8 cellular contexts compared by ENCODE assay signal in the genomic region with DNA sequence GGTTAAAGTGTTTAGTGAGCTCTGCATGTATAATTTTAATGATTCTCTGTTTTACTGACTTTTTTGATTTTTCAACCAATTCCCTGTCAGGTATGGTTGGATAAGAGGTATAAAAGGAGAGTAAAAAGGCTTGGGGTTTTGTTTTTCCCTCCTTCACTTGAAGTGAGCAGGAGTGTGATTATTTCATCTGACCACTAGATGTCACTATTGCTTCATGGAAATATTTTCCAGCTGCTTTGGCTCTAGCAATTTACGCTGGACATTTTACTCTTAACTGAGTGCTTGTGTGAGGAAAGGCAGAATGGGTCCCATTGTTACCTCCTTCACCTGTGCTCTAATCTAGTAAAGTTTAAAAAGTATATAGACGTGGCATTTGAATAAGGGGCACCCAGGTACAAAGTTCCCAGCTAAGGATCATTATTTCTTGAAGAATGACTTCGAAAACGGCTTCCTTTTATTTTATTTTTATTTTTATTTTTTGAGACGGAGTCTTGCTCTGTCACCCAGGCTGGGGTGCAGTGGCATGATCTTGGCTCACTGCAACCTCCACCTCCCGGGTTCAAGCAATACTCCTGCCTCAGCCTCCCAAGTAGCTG.
A peak's percentile ranks its signal among the peaks of the same experiment; 100 is the strongest.
DNase-seq lines count a peak whose midpoint lies in the region; FAIRE-seq and TF ChIP-seq lines count a peak whose summit lies in the region.

No MANE protein-coding gene starts in this region.

- TF ChIP-seq CTCF in AG10803 (conservative IDR thresholded peaks at IDR 0.05; ENCODE audit: low read length): peak; percentile 71
- peak; percentile 45 for TF ChIP-seq CTCF in brain microvascular endothelial cell (IDR thresholded peaks at IDR 0.05; ENCODE audit: low read depth, low read length, missing control alignments)
- peak; percentile 88 to 89 (median 88) for TF ChIP-seq CTCF in testis (IDR thresholded peaks at IDR 0.05)

- FAIRE-seq in GM18507 (lab: Jason Lieb, UNC): peak; percentile 85

- H3K4me3 ChIP-seq in AG10803 (ENCODE audit: low read length): no peak overlapping the region
- no peak overlapping the region for H3K4me3 ChIP-seq in brain microvascular endothelial cell (ENCODE audit: low read depth, low read length)
- H3K4me3 ChIP-seq in testis: no peak overlapping the region

- H3K27ac ChIP-seq in brain microvascular endothelial cell (no peak overlapping the region), testis (no peak overlapping the region)

- no peaks in the 10 kb centered on the region for H3K4me1 ChIP-seq in testis

- no peaks in the 10 kb centered on the region for H3K9me3 ChIP-seq in testis

- H3K27me3 ChIP-seq in brain microvascular endothelial cell (replicated peaks) (peaks cover 2% of the 10 kb centered on the region), testis (no peaks in the 10 kb centered on the region)

- 59 to 66% methylated on average over 6 of the region's 6 CpGs for WGBS in testis, 2 donors

- H3K36me3 ChIP-seq in brain microvascular endothelial cell (replicated peaks) (no peaks in the 10 kb centered on the region), testis (ENCODE audit: low read depth, missing control alignments) (no peaks in the 10 kb centered on the region)

- DNase-seq in AG10803 (ENCODE audit: low read depth) (peak; percentile 58), GM18507 (ENCODE audit: extremely low spot score, insufficient read length, low read depth) (peak; percentile 8), HPDE6-E6E7 (ENCODE audit: extremely low spot score) (peak; percentile 38), NCI-H82 treated with DMSO at 0.1 percent for 48 hours (lab: John Stamatoyannopoulos, UW; ENCODE audit: unreplicated experiment) (peak; percentile 64), brain microvascular endothelial cell (peak; percentile 43), inferior parietal cortex (ENCODE audit: extremely low spot score) (peak; percentile 94), testis (no peak), posterior cingulate gyrus (no peak)

- TF ChIP-seq POLR2A in testis (IDR thresholded peaks at IDR 0.05): no peak

- intact Hi-C loops in testis (cut with DNase I; ENCODE audit: low total_unique reads): no loop called here
- intact Hi-C loops in posterior cingulate gyrus (cut with DNase I): loop anchor here (1.0 to 10.0 kb wide), 4 partner anchors 216 to 1194 kb away; no protein-coding TSS in a partner anchor

- in situ Hi-C loops in brain microvascular endothelial cell (cut with HindIII; ENCODE audit: low pct_ligation_motif_present, low sequenced_read_pairs): no loop called here

Comparison
In these comparisons a context has a peak if more than half of its experiments do, and no peak if none do; other contexts are left out.
1. DNase-seq: peak in AG10803 (single experiment), GM18507 (single experiment), HPDE6-E6E7 (single experiment), NCI-H82 treated with DMSO at 0.1 percent for 48 hours (single experiment), brain microvascular endothelial cell (single experiment) and inferior parietal cortex (single experiment); none in testis (single experiment) and posterior cingulate gyrus (0 of 10).
2. Peak in every context shown above with its lines, with median percentiles within 50 percentile points of each other: CTCF ChIP-seq.